8 cellular contexts compared by ENCODE assay signal in the genomic region with DNA sequence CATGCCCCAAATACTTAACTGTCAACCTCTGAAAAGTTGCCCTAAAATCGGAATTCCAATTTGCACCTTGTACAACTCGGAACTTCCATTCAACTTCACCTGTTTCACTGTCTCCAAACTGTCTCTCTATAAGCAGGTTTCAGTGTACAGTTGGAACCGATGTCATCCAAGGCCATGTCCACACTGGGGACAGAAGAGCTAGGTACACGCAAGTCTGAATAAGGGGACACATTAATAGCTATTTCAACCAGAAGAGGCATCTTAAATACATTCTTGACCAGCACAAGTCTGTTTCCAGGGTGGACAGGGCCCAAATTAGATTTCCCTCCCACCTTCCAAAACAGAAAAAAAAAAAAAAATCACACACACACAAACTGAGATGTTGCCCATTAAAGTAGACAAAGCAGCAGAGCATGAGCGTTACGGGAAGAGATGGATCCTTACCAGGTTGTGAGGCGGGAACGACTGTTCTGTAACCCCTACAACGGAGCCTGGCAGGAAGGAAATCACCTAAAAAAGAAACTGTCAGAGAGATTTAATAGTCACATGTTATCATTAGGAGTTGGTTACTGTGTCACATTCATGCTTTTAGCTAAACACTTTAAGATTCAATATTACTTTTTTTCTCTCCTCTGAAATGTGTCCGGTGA. TPM values are rescaled to one million over a fixed set of nuclear protein-coding genes. Genes with fewer than 3 reads are reported as not detected.
DNase-seq lines count a peak whose midpoint lies in the region; TF ChIP-seq lines count a peak whose summit lies in the region.

No MANE protein-coding gene starts in this region.

- H3K36me3 ChIP-seq in liver (ENCODE audit: control insufficient read depth in 4 of 4, insufficient read depth in 3 of 4, low read depth in 1 of 4, low read length in 3 of 4), result peaks cover 0 to 12% (median 6%) of the 10 kb centered on the region in 4 donors
- peaks cover 0 to 5% (median 0%) of the 10 kb centered on the region in 3 donors for H3K36me3 ChIP-seq in tibial nerve

- 2% methylated on average over 10 of the region's 10 CpGs for WGBS in liver
- 2 to 5% methylated on average over 10 of the region's 10 CpGs for WGBS in tibial nerve, 2 donors

- CTCF ChIA-PET in HEK293T (lab: Yijun Ruan, JAX), result no interaction called here

- no peaks in the 10 kb centered on the region for H3K27me3 ChIP-seq in liver (ENCODE audit: control insufficient read depth in 4 of 4, insufficient read depth in 4 of 4, low read length in 3 of 4)
- H3K27me3 ChIP-seq in tibial nerve, result no peaks in the 10 kb centered on the region

- no peak for TF ChIP-seq RAD21 in liver (IDR thresholded peaks at IDR 0.05)

- DNase-seq in AG09309 (ENCODE audit: low read depth) (no peak), HEK293T (ENCODE audit: extremely low spot score) (no peak), amniotic epithelial cell (ENCODE audit: low read depth) (peak; percentile 19), tibial nerve (ENCODE audit: low spot score in 2 of 2) (no peak), GM19240 (ENCODE audit: insufficient read length, low spot score) (no peak), NCI-H2196 (lab: John Stamatoyannopoulos, UW; ENCODE audit: unreplicated experiment) (no peak), inferior parietal cortex (ENCODE audit: extremely low spot score) (no peak)

- peak overlapping the region in 1 of 2 donors; percentile 92 for H3K27ac ChIP-seq in liver (ENCODE audit: low read depth in 1 of 2, low read length in 2 of 2)
- peak overlapping the region; percentile 16 to 99 (median 94) for H3K27ac ChIP-seq in tibial nerve

- H3K9me3 ChIP-seq in liver (ENCODE audit: control insufficient read depth in 4 of 4, low read length in 3 of 4) (no peaks in the 10 kb centered on the region), tibial nerve (no peaks in the 10 kb centered on the region)

- TF ChIP-seq POLR2A in tibial nerve (IDR thresholded peaks at IDR 0.05), result no peak

- no peak for TF ChIP-seq EP300 in tibial nerve (IDR thresholded peaks at IDR 0.05)

- H3K4me1 ChIP-seq in liver (ENCODE audit: control insufficient read depth in 4 of 4, insufficient read depth in 4 of 4, low read length in 3 of 4) (peaks cover 1 to 35% (median 18%) of the 10 kb centered on the region in 4 donors), tibial nerve (peaks cover 0 to 57% (median 30%) of the 10 kb centered on the region in 4 donors)

- peak overlapping the region; percentile 82 to 83 for H3K9ac ChIP-seq in liver (ENCODE audit: low read depth in 1 of 2, low read length in 2 of 2)

- TF ChIP-seq CTCF in AG09309 (IDR thresholded peaks at IDR 0.05; ENCODE audit: control insufficient read depth, insufficient read depth, low read depth, low read length, missing control alignments) (no peak), liver (IDR thresholded peaks at IDR 0.05; ENCODE audit: low read depth, low read length, missing input control) (no peak), tibial nerve (IDR thresholded peaks at IDR 0.05) (no peak)

- POLR2A ChIA-PET in HEK293T (lab: Yijun Ruan, JAX), result interaction anchor here (1.0 to 1.8 kb wide), 4 partner anchors 10 to 35 kb away, joined by 3 to 9 read pairs (median 6); a partner anchor contains a TSS

- peak overlapping the region; percentile 72 for H3K4me3 ChIP-seq in AG09309 (ENCODE audit: control insufficient read depth, low read depth, low read length)
- H3K4me3 ChIP-seq in liver (ENCODE audit: low read depth in 1 of 3, low read length in 3 of 3), result peak overlapping the region; percentile 89 to 99 (median 96)
- peak overlapping the region; percentile 61 to 90 (median 74) for H3K4me3 ChIP-seq in tibial nerve

TF ChIP-seq in HEK293T, 16 proteins besides CTCF, POLR2A, EP300 and RAD21:
- peak; percentile 47 for TF ChIP-seq ZNF384 (IDR thresholded peaks at IDR 0.05)
- TF ChIP-seq ARNT (IDR thresholded peaks at IDR 0.05), result no peak

TF ChIP-seq in liver, 16 proteins besides CTCF, POLR2A, EP300 and RAD21:
- TF ChIP-seq, protein P1, sequence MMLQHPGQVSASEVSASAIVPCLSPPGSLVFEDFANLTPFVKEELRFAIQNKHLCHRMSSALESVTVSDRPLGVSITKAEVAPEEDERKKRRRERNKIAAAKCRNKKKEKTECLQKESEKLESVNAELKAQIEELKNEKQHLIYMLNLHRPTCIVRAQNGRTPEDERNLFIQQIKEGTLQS (IDR thresholded peaks at IDR 0.05), result no peak
- TF ChIP-seq RXRA (IDR thresholded peaks at IDR 0.05) (no peak), SP1 (IDR thresholded peaks at IDR 0.05) (no peak), HNF4A (conservative IDR thresholded peaks at IDR 0.05) (no peak), FOXA2 (IDR thresholded peaks at IDR 0.05) (no peak), JUND (IDR thresholded peaks at IDR 0.05) (no peak)
TF ChIP-seq in liver: peak in this region for 0.

RNA-seq across cellular contexts. Expression of a gene that starts 1.7 kb away (rescaled TPM):
- total RNA-seq in liver, result 10 to 100 TPM; 28.2 to 50.0 TPM
- polyA plus RNA-seq in liver, result 10 to 100 TPM; 12.1 to 12.3 TPM
- 10 to 100 TPM; 81.3 to 98.4 (median 92.5) TPM for total RNA-seq in tibial nerve

RNA-seq across cellular contexts. Expression of a gene that starts 15.4 kb away (rescaled TPM):
- total RNA-seq in liver, result 10 to 100 TPM in 1 of 2 donors, 1 to 10 TPM in 1; 9.3 to 21.0 TPM
- 10 to 100 TPM; 25.6 to 39.1 TPM for polyA plus RNA-seq in liver
- total RNA-seq in tibial nerve, result 10 to 100 TPM in 3 of 4 donors, 1 to 10 TPM in 1; 9.8 to 33.6 (median 28.5) TPM

RNA-seq across cellular contexts. Expression of a gene that starts 22.8 kb away (rescaled TPM):
- total RNA-seq in liver (1 to 10 TPM in 1 of 2 donors, under 1 TPM in 1; 0.28 to 1.0 TPM), tibial nerve (1 to 10 TPM in 3 of 4 donors, under 1 TPM in 1; 0.44 to 4.1 (median 2.2) TPM)
- under 1 TPM in 1 of 2 donors, not detected in 1; 0.17 TPM for polyA plus RNA-seq in liver

RNA-seq across cellular contexts. Expression of a gene that starts 34.8 kb away (rescaled TPM):
- total RNA-seq in liver (10 to 100 TPM; 20.0 to 28.1 TPM), tibial nerve (10 to 100 TPM; 39.4 to 55.9 (median 46.4) TPM)
- 10 to 100 TPM; 25.7 to 32.3 TPM for polyA plus RNA-seq in liver

RNA-seq across cellular contexts. Expression of a gene that starts 36.1 kb away (rescaled TPM):
- total RNA-seq in liver (1 to 10 TPM in 1 of 2 donors, under 1 TPM in 1; 0.37 to 5.5 TPM), tibial nerve (10 to 100 TPM in 1 of 4 donors, 1 to 10 TPM in 3; 6.5 to 14.6 (median 7.2) TPM)
- polyA plus RNA-seq in liver, result under 1 TPM; 0.30 to 0.99 TPM
